In genomic region chr4:93710101-93710846, GRCh38 we compare ENCODE assay signal across 8 cellular contexts.
A peak's percentile ranks its signal among the peaks of the same experiment; 100 is the strongest.
DNase-seq lines count a peak whose midpoint lies in the region; ATAC-seq, FAIRE-seq and TF ChIP-seq lines count a peak whose summit lies in the region.

No MANE protein-coding gene starts in this region.

- H3K9me3 ChIP-seq in Loucy (ENCODE audit: insufficient read depth, low read depth, low read length) = no peaks in the 10 kb centered on the region

- H3K27me3 ChIP-seq in Loucy (ENCODE audit: insufficient read depth, low read length, poor library complexity, severe bottlenecking) = no peaks in the 10 kb centered on the region

- H3K36me3 ChIP-seq in Loucy (ENCODE audit: insufficient read depth, low read length) = no peaks in the 10 kb centered on the region

- no peaks in the 10 kb centered on the region for H3K36me3 Mint-ChIP-seq in T-cell

- H3K9me3 Mint-ChIP-seq in T-cell = peaks cover 11 to 15% (median 12%) of the 10 kb centered on the region in 3 donors

- no peaks in the 10 kb centered on the region for H3K79me2 ChIP-seq in Loucy (ENCODE audit: insufficient read depth, low read length)

- no peak for TF ChIP-seq POLR2A in GM12892 (IDR thresholded peaks at IDR 0.05; ENCODE audit: low read depth, low read length)

- no peak overlapping the region for H2AFZ ChIP-seq in Loucy (ENCODE audit: low read length)

- no peaks in the 10 kb centered on the region for H3K9me2 ChIP-seq in Loucy (replicated peaks; ENCODE audit: low read depth, low read length)

- H3F3A ChIP-seq in Loucy (ENCODE audit: low read depth) = no peaks in the 10 kb centered on the region

- POLR2A ChIA-PET in GM10248 (lab: Yijun Ruan, JAX) = no interaction called here
- POLR2A ChIA-PET in T-cell (lab: Charles Lee) = no interaction called here

- ATAC-seq in GM21723 (IDR thresholded peaks at IDR 0.05; ENCODE audit: unreplicated experiment) (peak; percentile 82), T-cell (replicated peaks in 1 of 4) (no peak)

- H3K4me1 ChIP-seq in Loucy (ENCODE audit: insufficient read depth, low read length, poor library complexity, severe bottlenecking) = no peaks in the 10 kb centered on the region

- no peak overlapping the region for H3K27ac Mint-ChIP-seq in T-cell

- H4K20me1 ChIP-seq in Loucy (ENCODE audit: insufficient read depth, low read length, poor library complexity, severe bottlenecking) = no peaks in the 10 kb centered on the region

- TF ChIP-seq CTCF in GM10248 (IDR thresholded peaks at IDR 0.05; ENCODE audit: control extremely low read depth, extremely low read depth, low read depth, missing control alignments) (peak; percentile 56), Loucy (conservative IDR thresholded peaks at IDR 0.05; ENCODE audit: low read length) (peak; percentile 64)

- DNase-seq in GM10248 (ENCODE audit: extremely low spot score) = no peak
- peak; percentile 9 for DNase-seq in iPS-NIHi11 (ENCODE audit: low spot score)
- no peak for DNase-seq in GF-D8 (lab: John Stamatoyannopoulos, UW)
- DNase-seq in SHP77 treated with DMSO at 0.1 percent for 48 hours (lab: John Stamatoyannopoulos, UW) = no peak
- no peak for DNase-seq in T-cell
- no peak for DNase-seq in GM12892 (ENCODE audit: insufficient read length)

- H3K27me3 Mint-ChIP-seq in T-cell = no peaks in the 10 kb centered on the region

- H3K4me3 ChIP-seq in Loucy (ENCODE audit: low read length, poor library complexity, severe bottlenecking) = no peak overlapping the region

- H3K9ac ChIP-seq in Loucy (ENCODE audit: low read depth, low read length, poor library complexity, severe bottlenecking) = no peak overlapping the region

- FAIRE-seq in GM12892 (lab: Jason Lieb, UNC) = no peak

- H3K4me3 Mint-ChIP-seq in T-cell = no peak overlapping the region

- CTCF ChIA-PET in GM10248 (lab: Yijun Ruan, JAX) (interaction anchor here (0.6 to 5.0 kb wide), 19 partner anchors 8 to 76 kb away, joined by 3 to 59 read pairs (median 5); no protein-coding TSS in a partner anchor), T-cell (lab: Charles Lee) (no interaction called here)

- no peaks in the 10 kb centered on the region for H3K4me1 Mint-ChIP-seq in T-cell

- no peak overlapping the region for H3K4me2 ChIP-seq in Loucy (ENCODE audit: low read depth, low read length, poor library complexity, severe bottlenecking)
